8 cellular contexts compared by ENCODE assay signal in the genomic region with DNA sequence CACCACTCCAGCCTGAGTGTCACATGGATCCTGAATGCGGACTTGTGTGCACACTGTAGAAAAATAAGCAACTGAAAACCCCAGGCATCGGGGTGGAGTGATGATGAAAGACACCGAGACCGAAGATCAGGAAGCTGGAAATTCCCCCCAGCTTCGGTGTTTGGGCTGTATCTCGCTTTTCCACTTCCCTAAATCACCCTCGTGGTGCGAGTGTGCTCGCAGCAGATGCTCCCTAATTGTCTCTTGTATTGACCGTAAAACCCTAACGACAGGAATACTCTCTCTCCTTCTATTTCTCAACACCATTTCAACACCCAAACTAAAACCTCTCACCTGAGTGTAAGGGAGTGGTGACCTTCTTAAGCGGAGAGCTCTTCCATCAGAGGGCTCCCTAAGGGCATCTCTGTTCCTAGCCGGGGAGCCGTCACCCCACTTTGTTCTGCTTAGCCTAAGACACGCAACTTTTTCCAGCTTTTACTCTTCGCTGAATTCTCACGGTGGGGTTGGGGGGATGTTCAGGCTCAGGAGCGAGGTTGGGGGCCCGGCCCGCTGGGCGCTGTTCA. TPM values are rescaled to one million over a fixed set of nuclear protein-coding genes. Genes with fewer than 3 reads are reported as not detected.
DNase-seq lines count a peak whose midpoint lies in the region; ATAC-seq, FAIRE-seq and TF ChIP-seq lines count a peak whose summit lies in the region.

No MANE protein-coding gene starts in this region.

- 3% methylated on average over 21 of the region's 21 CpGs for WGBS in GM12878 (ENCODE audit: insufficient coverage, insufficient replicate concordance, low lambda C conversion rate, missing lambda C conversion rate)

- ATAC-seq in GM21723 (IDR thresholded peaks at IDR 0.05; ENCODE audit: unreplicated experiment) (peak; percentile 12), GM12878 (peak; percentile 47), left colon (peak; percentile 30)

- POLR2A ChIA-PET in GM12878 (lab: Charles Lee) = interaction anchor here (0.6 to 2.2 kb wide), 9 partner anchors 9 to 162 kb away, joined by 3 to 7 read pairs (median 3); no protein-coding TSS in a partner anchor
- POLR2A ChIA-PET in RWPE1 (lab: Yijun Ruan, JAX; ENCODE audit: low non-redundant PET) = no interaction called here

- CTCF ChIA-PET in GM12878 (lab: Yijun Ruan, JAX) = interaction anchor here (0.6 to 8.6 kb wide), 7 partner anchors 9 to 209 kb away, joined by 3 to 89 read pairs (median 4); no protein-coding TSS in a partner anchor
- CTCF ChIA-PET in RWPE1 (lab: Yijun Ruan, JAX) = interaction anchor here (0.6 kb wide), 1 partner anchor 14 kb away, joined by 4 read pairs; no protein-coding TSS in a partner anchor

- in situ Hi-C loops in GM12878 (cut with MboI) = no loop called here

- TF ChIP-seq POLR2A in GM12878 (IDR thresholded peaks at IDR 0.05; ENCODE audit: low read depth, low read length) = no peak

- H3K4me2 ChIP-seq in GM12878 (ENCODE audit: control insufficient read depth, insufficient read depth) = peak overlapping the region; percentile 94

- H3K27ac ChIP-seq in C4-2B (peak overlapping the region; percentile 66; the same call in 1 of the 2 replicates), GM12878 (ENCODE audit: control insufficient read depth, insufficient read depth) (peak overlapping the region; percentile 77), RWPE1 (no peak overlapping the region)

- peaks cover 25% of the 10 kb centered on the region for H3K4me1 ChIP-seq in GM12878 (ENCODE audit: control insufficient read depth, insufficient read depth, low read length)

- RAD21 ChIA-PET in GM12878 (lab: Charles Lee; ENCODE audit: unreplicated experiment) = interaction anchor here (0.6 to 14.7 kb wide), 9 partner anchors 9 to 196 kb away, joined by 3 to 202 read pairs (median 6); no protein-coding TSS in a partner anchor

- intact Hi-C loops in GM12878 (cut with micrococcal nuclease; ENCODE audit: unreplicated experiment) = loop anchor here (1.0 kb wide), 1 partner anchor 102 kb away; no protein-coding TSS in a partner anchor
- intact Hi-C loops in left colon (cut with DNase I, micrococcal nuclease) = no loop called here

- no peak for TF ChIP-seq RAD21 in GM12878 (IDR thresholded peaks at IDR 0.05; ENCODE audit: insufficient read depth, low read depth, low read length)

- TF ChIP-seq EP300 in GM12878 (IDR thresholded peaks at IDR 0.05; ENCODE audit: borderline replicate concordance in 1 of 2, control insufficient read depth in 1 of 2, low read depth in 2 of 2, low read length in 2 of 2) = peak in 1 of 2 experiments; percentile 39; a peak in 2 of 4 replicates

- peak overlapping the region; percentile 81 for H3K9ac ChIP-seq in GM12878 (ENCODE audit: control insufficient read depth, insufficient read depth, low read length)

- H3K79me2 ChIP-seq in GM12878 (ENCODE audit: control insufficient read depth, insufficient read depth, low read length) = peaks cover 37% of the 10 kb centered on the region

- H3K27me3 ChIP-seq in GM12878 (replicated peaks in 1 of 2; ENCODE audit: control insufficient read depth in 2 of 2, insufficient read depth in 2 of 2, low read length in 1 of 2) = no peaks in the 10 kb centered on the region

- H3K36me3 ChIP-seq in GM12878 (ENCODE audit: control insufficient read depth in 2 of 2, insufficient read depth in 2 of 2, low read length in 1 of 2) = no peaks in the 10 kb centered on the region

- H2AFZ ChIP-seq in GM12878 (ENCODE audit: control insufficient read depth, low read depth, low read length) = peak overlapping the region; percentile 85

- DNase-seq in NOMO-1 treated with dmso at 0.1 percent for 144 hours (lab: John Stamatoyannopoulos, UW; ENCODE audit: unreplicated experiment) (peak; percentile 50), GM12878 (ENCODE audit: low read depth, low spot score) (no peak), left colon (peak in 1 of 2 donors; percentile 18), DMS79 (lab: John Stamatoyannopoulos, UW) (no peak), RWPE1 (ENCODE audit: low spot score) (no peak)
- DNase-seq in stimulated activated CD4-positive, alpha-beta T cell treated with anti-CD3 and anti-CD28 coated beads, Interleukin-4, amount 100 ng/mL, for 24 hours = peak; percentile 4

- H4K20me1 ChIP-seq in GM12878 (ENCODE audit: control insufficient read depth, insufficient read depth) = no peaks in the 10 kb centered on the region

- BruUV-seq in GM12878 (replicated peaks; lab: Mats Ljungman, UMichigan) = no TSS peak

- H3K4me3 ChIP-seq in GM12878 = peak overlapping the region; percentile 85

- SMC1A ChIA-PET in GM12878 (lab: Charles Lee; ENCODE audit: uncharacterized antibody, unreplicated experiment) = interaction anchor here (0.8 to 12.1 kb wide), 9 partner anchors 9 to 209 kb away, joined by 3 to 170 read pairs (median 4); no protein-coding TSS in a partner anchor

- FAIRE-seq in GM12878 (lab: Jason Lieb, UNC) = no peak

- H3K9me3 ChIP-seq in GM12878 (replicated peaks; ENCODE audit: control insufficient read depth, insufficient read depth, low read length) = no peaks in the 10 kb centered on the region

- no peak for TF ChIP-seq CTCF in C4-2B (conservative IDR thresholded peaks at IDR 0.05)
- TF ChIP-seq CTCF in GM12878 (IDR thresholded peaks at IDR 0.05 in 2 of 3, conservative IDR thresholded peaks at IDR 0.05 in 1 of 3; ENCODE audit: control insufficient read depth in 2 of 3, extremely low read depth in 1 of 3, insufficient read depth in 1 of 3, low read depth in 3 of 3, low read length in 3 of 3) = no peak
- no peak for TF ChIP-seq CTCF in RWPE1 (conservative IDR thresholded peaks at IDR 0.05; ENCODE audit: low read depth)

TF ChIP-seq in GM12878, 131 proteins besides CTCF, POLR2A, EP300 and RAD21 (continues in another document):
- TF ChIP-seq EZH2 (IDR thresholded peaks at IDR 0.05; ENCODE audit: borderline replicate concordance, control insufficient read depth, low read depth, low read length) (no peak), CBFB (IDR thresholded peaks at IDR 0.05; ENCODE audit: low read depth) (no peak), ZNF592 (IDR thresholded peaks at IDR 0.05) (no peak), JUNB (IDR thresholded peaks at IDR 0.05) (no peak; the same call in 1 of the 2 replicates), SMC3 (IDR thresholded peaks at IDR 0.05; ENCODE audit: borderline replicate concordance, low read length) (no peak), MTA2 (IDR thresholded peaks at IDR 0.05; ENCODE audit: low read depth) (peak; percentile 58; the same call in 1 of the 2 replicates), MXI1 (IDR thresholded peaks at IDR 0.05; ENCODE audit: low read depth, low read length) (peak; percentile 52; the same call in 1 of the 2 replicates), RELA (IDR thresholded peaks at IDR 0.05; ENCODE audit: borderline replicate concordance, partially characterized antibody) (peak; percentile 74), NR2C2 (IDR thresholded peaks at IDR 0.05; ENCODE audit: borderline replicate concordance, control insufficient read depth, insufficient read length, low read depth) (no peak)

RNA-seq across cellular contexts. Expression of gene GRK3, which starts 0.6 kb away (rescaled TPM):
- 74.9 and 76.8 TPM in 2 replicates for total RNA-seq in GM12878 (2013; cell fraction: nucleolus; rRNA removed)
- 14.3 and 16.8 TPM in 2 replicates for total RNA-seq in GM12878 (2014; rRNA removed)
- 20.3 and 21.3 TPM in 2 replicates for total RNA-seq in GM12878 (2014; rRNA removed; fragmentation: Illumina TruSeq; extraction: Trizol)
- total RNA-seq in GM12878 (2021) = 25.2 and 26.1 TPM in 2 replicates
- polyA plus RNA-seq in GM12878 (2011; ENCODE audit: low read depth) = 4.5 TPM
- 35.1 and 43.9 TPM in 2 replicates for polyA plus RNA-seq in GM12878 (2011; rRNA removed)
- 15.8 and 18.1 TPM in 2 replicates for polyA plus RNA-seq in GM12878 (2011; cell fraction: cytosol; rRNA removed)
- polyA plus RNA-seq in GM12878 (2011; cell fraction: nucleus; rRNA removed) = 23.8 and 26.8 TPM in 2 replicates
- polyA plus RNA-seq in GM12878 (2012) = 5.9 and 9.7 TPM in 2 replicates
- polyA plus RNA-seq in GM12878 (2014; fragmentation: Illumina TruSeq; extraction: Trizol) = 20.7 and 25.2 TPM in 2 replicates
- polyA plus RNA-seq in GM12878 (2014; fragmentation: Nextera tagmentation; extraction: Ambion mirVana) = 1 to 10 TPM; 4.3 to 4.6 TPM
- 11.6 and 15.2 TPM in 2 replicates for polyA plus RNA-seq in GM12878 (2014; rRNA removed)
- polyA plus RNA-seq in GM12878 (2016; fragmentation: Nextera tagmentation; extraction: Ambion mirVana) = 1 to 10 TPM; 3.1 to 5.1 TPM
- polyA minus RNA-seq in GM12878 (2011; rRNA and poly(A)+ RNA removed) = 34.4 and 41.6 TPM in 2 replicates
- 13.5 and 16.5 TPM in 2 replicates for polyA minus RNA-seq in GM12878 (2011; cell fraction: cytosol; rRNA and poly(A)+ RNA removed)
- 11.6 and 15.6 TPM in 2 replicates for polyA minus RNA-seq in GM12878 (2011; cell fraction: nucleus; rRNA and poly(A)+ RNA removed)
- total RNA-seq in left colon = 1 to 10 TPM; 2.3 to 4.1 TPM

Comparison
In these comparisons a context has a peak if more than half of its experiments do, and no peak if none do; other contexts are left out.
1. DNase-seq: peak in NOMO-1 treated with dmso at 0.1 percent for 144 hours (single experiment) and stimulated activated CD4-positive, alpha-beta T cell treated with anti-CD3 and anti-CD28 coated beads, Interleukin-4, amount 100 ng/mL, for 24 hours (single experiment); none in GM12878 (single experiment), DMS79 (single experiment) and RWPE1 (single experiment).
2. Peak in every context shown above with its lines, with median percentiles within 50 percentile points of each other: ATAC-seq.